Comparison of ENCODE assay signal across 9 cellular contexts in the genomic region with DNA sequence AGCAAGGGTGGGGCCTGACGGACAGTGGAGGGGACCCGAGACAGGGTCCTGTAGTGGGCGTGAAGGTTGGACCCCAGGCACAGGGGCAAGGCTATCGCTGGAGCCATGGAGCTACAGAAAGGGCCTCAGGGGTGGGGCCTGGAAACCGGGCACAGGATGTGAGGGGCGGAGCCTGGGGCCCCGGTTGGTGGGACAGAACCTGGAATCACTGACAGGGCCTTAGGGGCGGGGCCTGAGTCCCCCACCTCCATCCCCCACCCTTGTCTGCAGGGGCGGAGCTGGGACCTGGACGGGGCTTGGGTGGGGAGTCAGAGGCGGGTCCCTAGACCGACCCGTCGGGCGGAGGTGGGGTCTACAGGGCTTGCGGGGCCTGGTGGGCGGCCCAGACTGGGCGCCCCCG. TPM values are rescaled to one million over a fixed set of nuclear protein-coding genes. Genes with fewer than 3 reads are reported as not detected.
A peak's percentile ranks its signal among the peaks of the same experiment; 100 is the strongest.
DNase-seq lines count a peak whose midpoint lies in the region; ATAC-seq and TF ChIP-seq lines count a peak whose summit lies in the region.
"Had no signal": no experiment of that assay in that cellular context is flagged by ENCODE, and none has a peak within 500 bp of the region (broad histone marks: within the 10 kb centered on the region; RNA-seq: fewer than 3 reads in every experiment).

No MANE protein-coding gene starts in this region.

- H3K9me3 ChIP-seq in iPS-15b (ENCODE audit: control insufficient read depth, insufficient read depth, low read length) (no peaks in the 10 kb centered on the region), smooth muscle cell (replicated peaks; ENCODE audit: low read depth) (no peaks in the 10 kb centered on the region)

- H3K4me2 ChIP-seq in smooth muscle cell, result peak overlapping the region; percentile 86

- H2AFZ ChIP-seq in smooth muscle cell (ENCODE audit: low read depth), result no peak overlapping the region

- peak; percentile 48 for DNase-seq in activated CD4-positive, alpha-beta T cell treated with anti-CD3 and anti-CD28 coated beads for 36 hours
- DNase-seq in activated CD4-positive, alpha-beta T cell treated with anti-CD3 and anti-CD28 coated beads for 4 hours, result no peak
- peak; percentile 68 for DNase-seq in activated naive CD8-positive, alpha-beta T cell treated with anti-CD3 and anti-CD28 coated beads for 36 hours
- peak; percentile 58 for DNase-seq in smooth muscle cell (lab: John Stamatoyannopoulos, UW; ENCODE audit: unreplicated experiment)

- H3F3A ChIP-seq in smooth muscle cell (ENCODE audit: low read depth), result no peaks in the 10 kb centered on the region

- no peak for TF ChIP-seq CTCF in smooth muscle cell (IDR thresholded peaks at IDR 0.05; ENCODE audit: borderline replicate concordance, insufficient read depth, poor library complexity, severe bottlenecking)

- H3K9me3 Mint-ChIP-seq in activated CD4-positive, alpha-beta T cell treated with anti-CD3 and anti-CD28 coated beads for 36 hours (ENCODE audit: low read depth), result no peaks in the 10 kb centered on the region
- H3K9me3 Mint-ChIP-seq in activated naive CD8-positive, alpha-beta T cell treated with anti-CD3 and anti-CD28 coated beads for 36 hours, result no peaks in the 10 kb centered on the region

- POLR2A ChIA-PET in activated CD4-positive, alpha-beta T cell treated with anti-CD3 and anti-CD28 coated beads for 36 hours (lab: Charles Lee), result interaction anchor here (0.5 to 1.9 kb wide), 3 partner anchors 8 to 185 kb away, joined by 3 to 6 read pairs (median 3); no protein-coding TSS in a partner anchor

- H3K79me2 ChIP-seq in smooth muscle cell (ENCODE audit: low read depth), result no peaks in the 10 kb centered on the region

- CTCF ChIA-PET in activated CD4-positive, alpha-beta T cell treated with anti-CD3 and anti-CD28 coated beads for 36 hours (lab: Charles Lee), result interaction anchor here (0.6 to 2.3 kb wide), 3 partner anchors 8 to 230 kb away, joined by 3 to 8 read pairs (median 4); no protein-coding TSS in a partner anchor

- H3K36me3 ChIP-seq in iPS-15b (ENCODE audit: control insufficient read depth, insufficient read depth, low read length) (no peaks in the 10 kb centered on the region), smooth muscle cell (ENCODE audit: low read depth) (no peaks in the 10 kb centered on the region)

- no peak overlapping the region for H3K27ac ChIP-seq in smooth muscle cell (ENCODE audit: low read depth)

- peak; percentile 40 for ATAC-seq in activated CD4-positive, alpha-beta T cell treated with anti-CD3 and anti-CD28 coated beads for 36 hours
- ATAC-seq in GM21423 (IDR thresholded peaks at IDR 0.05; ENCODE audit: unreplicated experiment) (no peak), GM21576 (IDR thresholded peaks at IDR 0.05; ENCODE audit: unreplicated experiment) (no peak), HG03045 (IDR thresholded peaks at IDR 0.05; ENCODE audit: unreplicated experiment) (no peak)

- H3K27ac Mint-ChIP-seq in activated CD4-positive, alpha-beta T cell treated with anti-CD3 and anti-CD28 coated beads for 36 hours, result no peak overlapping the region
- H3K27ac Mint-ChIP-seq in activated naive CD8-positive, alpha-beta T cell treated with anti-CD3 and anti-CD28 coated beads for 36 hours, result peak overlapping the region; percentile 58

- H4K20me1 ChIP-seq in smooth muscle cell (ENCODE audit: low read depth), result no peaks in the 10 kb centered on the region

- H3K4me1 ChIP-seq in iPS-15b (ENCODE audit: control insufficient read depth, insufficient read depth, low read length) (no peaks in the 10 kb centered on the region), smooth muscle cell (ENCODE audit: low read depth) (peaks cover 6% of the 10 kb centered on the region)

- peak overlapping the region; percentile 24 for H3K9ac ChIP-seq in iPS-15b (ENCODE audit: low read depth, low read length)
- H3K9ac ChIP-seq in smooth muscle cell (ENCODE audit: low read depth), result no peak overlapping the region

- intact Hi-C loops in activated CD4-positive, alpha-beta T cell treated with anti-CD3 and anti-CD28 coated beads for 36 hours (cut with DNase I, micrococcal nuclease), result loop anchor here in 1 of 2 experiments (5.0 kb wide), 1 partner anchor 56 kb away; no protein-coding TSS in a partner anchor

- H3K4me3 Mint-ChIP-seq in activated CD4-positive, alpha-beta T cell treated with anti-CD3 and anti-CD28 coated beads for 36 hours, result no peak overlapping the region
- H3K4me3 Mint-ChIP-seq in activated naive CD8-positive, alpha-beta T cell treated with anti-CD3 and anti-CD28 coated beads for 36 hours, result peak overlapping the region; percentile 42

- no peaks in the 10 kb centered on the region for H3K27me3 Mint-ChIP-seq in activated CD4-positive, alpha-beta T cell treated with anti-CD3 and anti-CD28 coated beads for 36 hours
- H3K27me3 Mint-ChIP-seq in activated naive CD8-positive, alpha-beta T cell treated with anti-CD3 and anti-CD28 coated beads for 36 hours, result no peaks in the 10 kb centered on the region

- H3K27me3 ChIP-seq in iPS-15b (ENCODE audit: control insufficient read depth, insufficient read depth, low read length) (no peaks in the 10 kb centered on the region), smooth muscle cell (ENCODE audit: low read depth) (no peaks in the 10 kb centered on the region)

- 30% methylated on average over 4 of the region's 19 CpGs for WGBS in smooth muscle cell (ENCODE audit: low lambda C conversion rate)

- peak overlapping the region; percentile 43 for H3K4me3 ChIP-seq in iPS-15b (ENCODE audit: low read depth, low read length)
- H3K4me3 ChIP-seq in smooth muscle cell, result peak overlapping the region; percentile 42

- peaks cover 19% of the 10 kb centered on the region for H3K4me1 Mint-ChIP-seq in activated CD4-positive, alpha-beta T cell treated with anti-CD3 and anti-CD28 coated beads for 36 hours
- peaks cover 34% of the 10 kb centered on the region for H3K4me1 Mint-ChIP-seq in activated naive CD8-positive, alpha-beta T cell treated with anti-CD3 and anti-CD28 coated beads for 36 hours

- peaks cover 11% of the 10 kb centered on the region for H3K36me3 Mint-ChIP-seq in activated CD4-positive, alpha-beta T cell treated with anti-CD3 and anti-CD28 coated beads for 36 hours (ENCODE audit: low read depth)
- peaks cover 8% of the 10 kb centered on the region for H3K36me3 Mint-ChIP-seq in activated naive CD8-positive, alpha-beta T cell treated with anti-CD3 and anti-CD28 coated beads for 36 hours

RNA-seq across cellular contexts. Expression of gene DCAF15, which starts 26.0 kb away (rescaled TPM):
- 10 to 100 TPM; 55.8 to 61.6 TPM for total RNA-seq in activated CD4-positive, alpha-beta T cell treated with anti-CD3 and anti-CD28 coated beads for 36 hours
- total RNA-seq in activated naive CD8-positive, alpha-beta T cell treated with anti-CD3 and anti-CD28 coated beads for 36 hours, result 10 to 100 TPM; 54.3 to 54.6 TPM
- 12.4 and 15.9 TPM in 2 replicates for total RNA-seq in smooth muscle cell
- 27.0 and 30.9 TPM in 2 replicates for polyA plus RNA-seq in smooth muscle cell

RNA-seq across cellular contexts. Expression of gene RFX1, which starts 27.8 kb away (rescaled TPM):
- total RNA-seq in activated CD4-positive, alpha-beta T cell treated with anti-CD3 and anti-CD28 coated beads for 36 hours, result 10 to 100 TPM; 14.2 to 15.3 TPM
- 10 to 100 TPM in 1 of 2 experiments, 1 to 10 TPM in 1; 9.9 to 11.4 TPM for total RNA-seq in activated naive CD8-positive, alpha-beta T cell treated with anti-CD3 and anti-CD28 coated beads for 36 hours
- 0.45 and 2.2 TPM in 2 replicates for total RNA-seq in smooth muscle cell
- polyA plus RNA-seq in smooth muscle cell, result 2.2 and 2.8 TPM in 2 replicates

RNA-seq across cellular contexts. Expression of gene PODNL1, which starts 40.1 kb away (rescaled TPM):
- under 1 TPM; 0.25 to 0.46 TPM for total RNA-seq in activated CD4-positive, alpha-beta T cell treated with anti-CD3 and anti-CD28 coated beads for 36 hours
- not detected for total RNA-seq in activated naive CD8-positive, alpha-beta T cell treated with anti-CD3 and anti-CD28 coated beads for 36 hours
- 5.2 and 8.9 TPM in 2 replicates for total RNA-seq in smooth muscle cell
- 34.3 and 53.9 TPM in 2 replicates for polyA plus RNA-seq in smooth muscle cell
- total RNA-seq: NCI-H460 had no signal

RNA-seq across cellular contexts. Expression of gene RLN3, which starts 49.6 kb away (rescaled TPM):
- total RNA-seq in activated CD4-positive, alpha-beta T cell treated with anti-CD3 and anti-CD28 coated beads for 36 hours, result not detected
- not detected for total RNA-seq in activated naive CD8-positive, alpha-beta T cell treated with anti-CD3 and anti-CD28 coated beads for 36 hours
- not detected in 2 replicates for total RNA-seq in smooth muscle cell
- polyA plus RNA-seq in smooth muscle cell, result not detected in 2 replicates
- total RNA-seq: NCI-H460 had no signal

RNA-seq across cellular contexts. Expression of gene IL27RA, which starts 53.3 kb away (rescaled TPM):
- 10 to 100 TPM; 49.8 to 52.0 TPM for total RNA-seq in activated CD4-positive, alpha-beta T cell treated with anti-CD3 and anti-CD28 coated beads for 36 hours
- total RNA-seq in activated naive CD8-positive, alpha-beta T cell treated with anti-CD3 and anti-CD28 coated beads for 36 hours, result 10 to 100 TPM; 48.2 to 48.5 TPM
- 1.4 and 3.1 TPM in 2 replicates for total RNA-seq in smooth muscle cell
- 3.8 and 7.1 TPM in 2 replicates for polyA plus RNA-seq in smooth muscle cell

Comparison
In these comparisons a context has a peak if more than half of its experiments do, and no peak if none do; other contexts are left out.
1. DNase-seq: peak in activated CD4-positive, alpha-beta T cell treated with anti-CD3 and anti-CD28 coated beads for 36 hours (single experiment), activated naive CD8-positive, alpha-beta T cell treated with anti-CD3 and anti-CD28 coated beads for 36 hours (single experiment) and smooth muscle cell (single experiment); none in activated CD4-positive, alpha-beta T cell treated with anti-CD3 and anti-CD28 coated beads for 4 hours (0 of 2).